ENCODE assay signal across 8 cellular contexts in genomic region chr19:12140545-12141404, GRCh38. TPM values are rescaled to one million over a fixed set of nuclear protein-coding genes. Genes with fewer than 3 reads are reported as not detected.
DNase-seq lines count a peak whose midpoint lies in the region; ATAC-seq, FAIRE-seq and TF ChIP-seq lines count a peak whose summit lies in the region.

No MANE protein-coding gene starts in this region.

- 3 to 4% (median 4%) methylated on average over 17 of the region's 17 CpGs for WGBS in heart left ventricle, 4 donors
- whole genome bisulfite sequencing in transverse colon (ENCODE audit: low coverage in 1 of 2), 2 donors: 0 to 2% methylated on average over 2 to 17 of the region's 17 CpGs

- in situ Hi-C loops in transverse colon (cut with MboI; ENCODE audit: low pct_ligation_motif_present in 1 of 4, low pct_unique_long_range_greater_than_20kb in 1 of 4, low sequenced_read_pairs in 3 of 4): loop anchor here in 3 of 4 donors (5.0 to 25.0 kb wide), 5 partner anchors 83 to 253 kb away; partner anchors contain the start of genes ZNF878 (in 2 of the 3) and ZNF69 (in 1 of the 3)

- no peaks in the 10 kb centered on the region for H3K27me3 Mint-ChIP-seq in activated naive CD8-positive, alpha-beta T cell treated with anti-CD3 and anti-CD28 coated beads, Interleukin-2, amount 50 U/mL, for 24 hours

- peak overlapping the region; percentile 90 for H3K4me3 Mint-ChIP-seq in activated naive CD8-positive, alpha-beta T cell treated with anti-CD3 and anti-CD28 coated beads, Interleukin-2, amount 50 U/mL, for 24 hours

- H3K4me1 ChIP-seq in heart left ventricle (peaks cover 3 to 25% (median 19%) of the 10 kb centered on the region in 12 donors), transverse colon (peaks cover 6 to 21% (median 18%) of the 10 kb centered on the region in 4 donors)

- H3K36me3 Mint-ChIP-seq in activated naive CD8-positive, alpha-beta T cell treated with anti-CD3 and anti-CD28 coated beads, Interleukin-2, amount 50 U/mL, for 24 hours (ENCODE audit: low read depth): peaks cover 20% of the 10 kb centered on the region

- peaks cover 0 to 40% (median 30%) of the 10 kb centered on the region in 9 donors for H3K36me3 ChIP-seq in heart left ventricle
- peaks cover 0 to 10% (median 4%) of the 10 kb centered on the region in 4 donors for H3K36me3 ChIP-seq in transverse colon

- FAIRE-seq in D721Med (lab: Jason Lieb, UNC) (no peak), H54 (lab: Jason Lieb, UNC) (peak; percentile 55)

- no peak overlapping the region for H3K27ac Mint-ChIP-seq in activated naive CD8-positive, alpha-beta T cell treated with anti-CD3 and anti-CD28 coated beads, Interleukin-2, amount 50 U/mL, for 24 hours

- H3K9me3 ChIP-seq in heart left ventricle (peaks cover 0 to 15% (median 0%) of the 10 kb centered on the region in 12 donors), transverse colon (peaks cover 0 to 6% of the 10 kb centered on the region in 2 donors)

- peaks cover 8% of the 10 kb centered on the region for H3K9me3 Mint-ChIP-seq in activated naive CD8-positive, alpha-beta T cell treated with anti-CD3 and anti-CD28 coated beads, Interleukin-2, amount 50 U/mL, for 24 hours

- TF ChIP-seq CTCF in D721Med (IDR thresholded peaks at IDR 0.05; ENCODE audit: insufficient read depth, missing control alignments): peak; percentile 96
- TF ChIP-seq CTCF in heart left ventricle (IDR thresholded peaks at IDR 0.05): peak; percentile 92 to 97 (median 94)
- peak; percentile 91 to 97 (median 94) for TF ChIP-seq CTCF in transverse colon (IDR thresholded peaks at IDR 0.05)

- peak overlapping the region in 11 of 12 donors; percentile 60 to 98 (median 90) for H3K4me3 ChIP-seq in heart left ventricle
- peak overlapping the region; percentile 3 to 73 (median 64) for H3K4me3 ChIP-seq in transverse colon

- intact Hi-C loops in heart left ventricle (cut with DNase I) (loop anchor here (1.0 to 10.0 kb wide), 24 partner anchors 48 to 346 kb away; partner anchors contain the start of genes ZNF491 (in 5 of the 10), ZNF763 (in 4 of the 10), ZNF69 (in 1 of the 10) and ZNF700 (in 1 of the 10)), posterior cingulate gyrus (cut with DNase I) (loop anchor here (1.0 to 5.0 kb wide), 6 partner anchors 50 to 343 kb away; partner anchors contain the start of genes ZNF491 and ZNF700), transverse colon (cut with DNase I; ENCODE audit: low total_unique reads) (loop anchor here (1.0 to 5.0 kb wide), 3 partner anchors 50 to 258 kb away; no protein-coding TSS in a partner anchor)

- peak; percentile 73 for ATAC-seq in activated naive CD8-positive, alpha-beta T cell treated with anti-CD3 and anti-CD28 coated beads, Interleukin-2, amount 50 U/mL, for 24 hours
- ATAC-seq in heart left ventricle: peak; percentile 90 to 91 (median 91)

- no peaks in the 10 kb centered on the region for H3K27me3 ChIP-seq in heart left ventricle
- no peaks in the 10 kb centered on the region for H3K27me3 ChIP-seq in transverse colon

- peak overlapping the region in 10 of 12 donors; percentile 72 to 91 (median 83) for H3K27ac ChIP-seq in heart left ventricle
- H3K27ac ChIP-seq in transverse colon: peak overlapping the region; percentile 83 to 94 (median 87)

- DNase-seq in D721Med (ENCODE audit: insufficient read length, low spot score) (peak; percentile 48), H54 (ENCODE audit: insufficient read length, low spot score) (peak; percentile 47), NCI-H1105 (lab: John Stamatoyannopoulos, UW) (peak; percentile 89), T follicular helper cell (ENCODE audit: low read depth) (peak; percentile 80), heart left ventricle (peak; percentile 87 to 92 (median 90)), posterior cingulate gyrus (peak; percentile 71 to 97 (median 89)), transverse colon (peak; percentile 93)
- peak; percentile 88 for DNase-seq in activated naive CD8-positive, alpha-beta T cell treated with anti-CD3 and anti-CD28 coated beads, Interleukin-2, amount 50 U/mL, for 24 hours

- no peak for TF ChIP-seq EP300 in transverse colon (IDR thresholded peaks at IDR 0.05; ENCODE audit: low read depth)

- peaks cover 38% of the 10 kb centered on the region for H3K4me1 Mint-ChIP-seq in activated naive CD8-positive, alpha-beta T cell treated with anti-CD3 and anti-CD28 coated beads, Interleukin-2, amount 50 U/mL, for 24 hours

- TF ChIP-seq POLR2A in H54 (IDR thresholded peaks at IDR 0.05; ENCODE audit: low read depth, low read length) (no peak), heart left ventricle (IDR thresholded peaks at IDR 0.05) (peak in 1 of 2 donors; percentile 2), transverse colon (IDR thresholded peaks at IDR 0.05) (no peak)

RNA-seq across cellular contexts. Expression of gene ZNF20, which starts 0.6 kb away (rescaled TPM):
- total RNA-seq in heart left ventricle (1 to 10 TPM in 5 of 9 donors, under 1 TPM in 1, not detected in 3; 0.63 to 2.7 (median 1.4) TPM), transverse colon (1 to 10 TPM in 3 of 4 donors, under 1 TPM in 1; 0.37 to 4.8 (median 2.9) TPM)
- 1 to 10 TPM; 1.2 to 1.6 TPM for polyA plus RNA-seq in heart left ventricle

RNA-seq across cellular contexts. Expression of gene ZNF625, which starts 15.8 kb away (rescaled TPM):
- total RNA-seq in heart left ventricle: 1 to 10 TPM; 3.1 to 7.2 (median 4.5) TPM
- polyA plus RNA-seq in heart left ventricle: 1 to 10 TPM in 1 of 2 donors, under 1 TPM in 1; 1.00 to 1.7 TPM
- total RNA-seq in transverse colon: 1 to 10 TPM in 2 of 4 donors, under 1 TPM in 1, not detected in 1; 0.60 to 2.3 (median 2.2) TPM

RNA-seq across cellular contexts. Expression of gene ZNF136, which starts 22.1 kb away (rescaled TPM):
- total RNA-seq in heart left ventricle (1 to 10 TPM; 2.7 to 7.5 (median 4.8) TPM), transverse colon (10 to 100 TPM in 2 of 4 donors, 1 to 10 TPM in 2; 6.3 to 18.7 (median 9.1) TPM)
- polyA plus RNA-seq in heart left ventricle: 1 to 10 TPM; 2.9 to 3.1 TPM

Comparison
In these comparisons a context has a peak if more than half of its experiments do, and no peak if none do; other contexts are left out.
1. Peak in every context shown above with its lines: DNase-seq, ATAC-seq, H3K4me3 ChIP-seq and H3K27ac ChIP-seq.